1 cellular context compared by ENCODE assay signal in the genomic region with DNA sequence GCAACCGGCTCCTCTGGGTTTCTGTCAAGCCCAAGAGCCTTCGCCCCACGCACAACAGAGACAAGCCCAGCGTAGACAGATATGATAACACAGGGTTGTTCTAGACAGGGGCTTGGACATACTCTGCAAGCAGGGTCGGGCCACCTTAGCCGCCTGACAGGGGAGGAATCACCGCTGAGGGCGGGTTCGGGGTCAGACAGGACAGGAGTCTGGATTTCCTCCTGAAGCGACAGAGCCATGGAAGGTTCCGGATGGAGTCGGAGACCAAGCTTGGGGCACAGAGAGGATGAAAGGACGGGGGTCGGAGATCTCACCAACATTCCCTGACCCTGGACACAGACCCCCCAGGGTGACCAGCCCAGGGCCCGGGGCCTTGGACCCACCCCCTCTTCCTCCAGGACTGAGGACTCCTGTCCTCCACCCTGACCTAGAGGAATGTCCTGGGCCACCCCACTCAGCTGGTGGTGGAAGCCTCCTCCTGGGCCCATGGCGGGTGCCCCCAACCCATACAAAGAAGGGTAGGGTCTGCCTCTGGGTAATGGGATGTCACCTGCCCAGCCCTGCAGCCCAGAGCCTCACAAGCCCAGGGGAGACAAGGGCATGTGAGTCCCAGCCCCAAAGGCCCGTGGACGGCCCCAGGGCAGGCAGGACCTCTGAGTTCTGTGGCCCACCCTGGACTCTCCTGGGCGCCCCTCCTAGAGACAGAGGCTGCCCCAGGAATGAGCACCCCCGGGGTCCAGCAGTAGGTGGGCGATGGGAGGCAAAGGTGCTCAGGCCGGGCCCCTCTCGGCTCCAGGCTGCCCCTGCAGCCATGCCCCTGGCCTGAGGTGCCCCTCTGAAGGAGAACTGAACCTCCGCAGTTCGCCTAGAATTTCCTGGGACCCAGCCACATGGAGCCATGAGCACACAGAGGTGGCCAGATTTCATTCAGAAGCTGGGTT.
TF ChIP-seq lines count a peak whose summit lies in the region.

No MANE protein-coding gene starts in this region.

TF ChIP-seq in HepG2, 621 proteins besides CTCF, POLR2A, EP300 and RAD21:
- no peak for TF ChIP-seq HOXA5 (CRISPR knock-in tag; IDR thresholded peaks at IDR 0.05)
- no peak for TF ChIP-seq KAT8 (CRISPR knock-in tag; IDR thresholded peaks at IDR 0.05)
- no peak for TF ChIP-seq HMGA1 (CRISPR knock-in tag; conservative IDR thresholded peaks at IDR 0.05)
- no peak for TF ChIP-seq ZNF580 (CRISPR knock-in tag; IDR thresholded peaks at IDR 0.05; ENCODE audit: borderline replicate concordance, low read depth)
- TF ChIP-seq, protein P1, sequence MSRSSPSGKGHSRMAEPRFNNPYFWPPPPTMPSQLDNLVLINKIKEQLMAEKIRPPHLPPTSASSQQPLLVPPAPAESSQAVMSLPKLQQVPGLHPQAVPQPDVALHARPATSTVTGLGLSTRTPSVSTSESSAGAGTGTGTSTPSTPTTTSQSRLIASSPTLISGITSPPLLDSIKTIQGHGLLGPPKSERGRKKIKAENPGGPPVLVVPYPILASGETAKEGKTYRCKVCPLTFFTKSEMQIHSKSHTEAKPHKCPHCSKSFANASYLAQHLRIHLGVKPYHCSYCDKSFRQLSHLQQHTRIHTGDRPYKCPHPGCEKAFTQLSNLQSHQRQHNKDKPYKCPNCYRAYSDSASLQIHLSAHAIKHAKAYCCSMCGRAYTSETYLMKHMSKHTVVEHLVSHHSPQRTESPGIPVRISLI (CRISPR knock-in tag; IDR thresholded peaks at IDR 0.05; ENCODE audit: borderline replicate concordance), result no peak
- TF ChIP-seq ZNF253 (CRISPR knock-in tag; IDR thresholded peaks at IDR 0.05; ENCODE audit: borderline replicate concordance), result no peak
- no peak for TF ChIP-seq SIN3B (IDR thresholded peaks at IDR 0.05; ENCODE audit: low read length)
- TF ChIP-seq HMG20A (CRISPR knock-in tag; IDR thresholded peaks at IDR 0.05; ENCODE audit: borderline replicate concordance), result no peak
- TF ChIP-seq BRD4 (CRISPR knock-in tag; IDR thresholded peaks at IDR 0.05), result no peak
- no peak for TF ChIP-seq CEBPB (IDR thresholded peaks at IDR 0.05; ENCODE audit: borderline replicate concordance, low read depth, low read length)
